11 cellular contexts compared by ENCODE assay signal in genomic region chr3:49362579-49362978, GRCh38. TPM values are rescaled to one million over a fixed set of nuclear protein-coding genes. Genes with fewer than 3 reads are reported as not detected.
DNase-seq lines count a peak whose midpoint lies in the region; ATAC-seq and TF ChIP-seq lines count a peak whose summit lies in the region.
"Had no signal": no experiment of that assay in that cellular context is flagged by ENCODE, and none has a peak within 500 bp of the region (broad histone marks: within the 10 kb centered on the region; RNA-seq: fewer than 3 reads in every experiment).

No MANE protein-coding gene starts in this region.

- peaks cover 6 to 91% (median 81%) of the 10 kb centered on the region in 6 donors for H3K36me3 ChIP-seq in spleen

- CTCF ChIA-PET in activated CD4-positive, alpha-beta memory T cell treated with anti-CD3 and anti-CD28 coated beads for 36 hours (lab: Charles Lee) = interaction anchor here (1.1 kb wide), 2 partner anchors 22 to 191 kb away, joined by 3 to 5 read pairs; partner anchors contain the start of genes KLHDC8B and USP4

- no peak overlapping the region for H3K4me3 Mint-ChIP-seq in activated T-cell treated with anti-CD3 and anti-CD28 coated beads, Interleukin-2, amount 50 U/mL, for 72 hours
- no peak overlapping the region for H3K4me3 Mint-ChIP-seq in activated CD4-positive, alpha-beta memory T cell treated with anti-CD3 and anti-CD28 coated beads for 36 hours

- POLR2A ChIA-PET in activated CD4-positive, alpha-beta memory T cell treated with anti-CD3 and anti-CD28 coated beads for 36 hours (lab: Charles Lee) = no interaction called here

- no peak overlapping the region for H3K4me3 ChIP-seq in spleen
- H3K4me3 ChIP-seq: pancreas had no signal

- TF ChIP-seq CTCF in spleen (IDR thresholded peaks at IDR 0.05 in 8 of 11, conservative IDR thresholded peaks at IDR 0.05 in 3 of 11) = no peak

- peak overlapping the region in 2 of 8 donors; percentile 8 to 29 for H3K27ac ChIP-seq in spleen
- H3K27ac ChIP-seq: pancreas had no signal

- no peaks in the 10 kb centered on the region for H3K27me3 ChIP-seq in spleen (replicated peaks in 1 of 7)
- H3K27me3 ChIP-seq: pancreas had no signal

- no peak for ATAC-seq in activated T-cell treated with anti-CD3 and anti-CD28 coated beads, Interleukin-2, amount 50 U/mL, for 72 hours (replicated peaks in 1 of 2)
- no peak for ATAC-seq in HG02642 (IDR thresholded peaks at IDR 0.05; ENCODE audit: poor library complexity, unreplicated experiment)
- ATAC-seq: pancreas had no signal

- peak overlapping the region; percentile 76 for H3K27ac Mint-ChIP-seq in activated T-cell treated with anti-CD3 and anti-CD28 coated beads, Interleukin-2, amount 50 U/mL, for 72 hours
- H3K27ac Mint-ChIP-seq in activated CD4-positive, alpha-beta memory T cell treated with anti-CD3 and anti-CD28 coated beads for 36 hours = peak overlapping the region; percentile 62

- peaks cover 10 to 45% (median 20%) of the 10 kb centered on the region in 6 donors for H3K4me1 ChIP-seq in spleen

- H3K4me1 Mint-ChIP-seq in activated T-cell treated with anti-CD3 and anti-CD28 coated beads, Interleukin-2, amount 50 U/mL, for 72 hours (ENCODE audit: low read depth) = peaks cover 29% of the 10 kb centered on the region
- peaks cover 15% of the 10 kb centered on the region for H3K4me1 Mint-ChIP-seq in activated CD4-positive, alpha-beta memory T cell treated with anti-CD3 and anti-CD28 coated beads for 36 hours (ENCODE audit: low read depth)

- H3K9me3 Mint-ChIP-seq in activated T-cell treated with anti-CD3 and anti-CD28 coated beads, Interleukin-2, amount 50 U/mL, for 72 hours = no peaks in the 10 kb centered on the region
- H3K9me3 Mint-ChIP-seq in activated CD4-positive, alpha-beta memory T cell treated with anti-CD3 and anti-CD28 coated beads for 36 hours = no peaks in the 10 kb centered on the region

- H3K36me3 Mint-ChIP-seq in activated T-cell treated with anti-CD3 and anti-CD28 coated beads, Interleukin-2, amount 50 U/mL, for 72 hours (ENCODE audit: insufficient read depth in 2 of 2) = peaks cover 12 to 26% of the 10 kb centered on the region in 2 donors
- peaks cover 39% of the 10 kb centered on the region for H3K36me3 Mint-ChIP-seq in activated CD4-positive, alpha-beta memory T cell treated with anti-CD3 and anti-CD28 coated beads for 36 hours

- H3K9me3 ChIP-seq in spleen = no peaks in the 10 kb centered on the region
- H3K9me3 ChIP-seq: pancreas had no signal

- 49 to 78% (median 68%) methylated on average over 2 of the region's 2 CpGs for WGBS in spleen, 5 donors

- H3K27me3 Mint-ChIP-seq in activated T-cell treated with anti-CD3 and anti-CD28 coated beads, Interleukin-2, amount 50 U/mL, for 72 hours (ENCODE audit: low read depth) = no peaks in the 10 kb centered on the region
- H3K27me3 Mint-ChIP-seq in activated CD4-positive, alpha-beta memory T cell treated with anti-CD3 and anti-CD28 coated beads for 36 hours = no peaks in the 10 kb centered on the region

- no peak for TF ChIP-seq POLR2A in spleen (IDR thresholded peaks at IDR 0.05)

- no peak for DNase-seq in activated T-cell treated with anti-CD3 and anti-CD28 coated beads, Interleukin-2, amount 50 U/mL, for 72 hours
- no peak for DNase-seq in activated T-cell treated with anti-CD3 and anti-CD28 coated beads, Interleukin-2, amount 50 U/mL, for 1 hour
- no peak for DNase-seq in activated CD4-positive, alpha-beta memory T cell treated with anti-CD3 and anti-CD28 coated beads for 36 hours
- DNase-seq in fibroblast of gingiva (ENCODE audit: low read depth) (peak; percentile 56), spleen (peak; percentile 8), NCI-H146 treated with DMSO at 0.1 percent for 48 hours (lab: John Stamatoyannopoulos, UW; ENCODE audit: unreplicated experiment) (no peak), NCI-H2081 (lab: John Stamatoyannopoulos, UW) (no peak)
- DNase-seq: pancreas; stimulated activated CD4-positive, alpha-beta T cell treated with anti-CD3 and anti-CD28 coated beads, Interleukin-15, amount 100 ng/mL, for 24 hours; T1000 had no signal

- intact Hi-C loops in activated CD4-positive, alpha-beta memory T cell treated with anti-CD3 and anti-CD28 coated beads for 36 hours (cut with micrococcal nuclease) = no loop called here
- intact Hi-C loops in spleen (cut with DNase I; ENCODE audit: low total_unique reads) = no loop called here

RNA-seq across cellular contexts. Expression of gene GPX1, which starts 4.4 kb away (rescaled TPM):
- 100 to 1,000 TPM; 112 to 124 TPM for total RNA-seq in activated T-cell treated with anti-CD3 and anti-CD28 coated beads, Interleukin-2, amount 50 U/mL, for 72 hours
- 100 to 1,000 TPM; 176 to 177 TPM for total RNA-seq in activated CD4-positive, alpha-beta memory T cell treated with anti-CD3 and anti-CD28 coated beads for 36 hours
- 100 to 1,000 TPM; 252 to 415 (median 300) TPM for total RNA-seq in spleen
- 100 to 1,000 TPM; 360 to 652 (median 488) TPM for polyA plus RNA-seq in spleen

RNA-seq across cellular contexts. Expression of gene USP4, which starts 22.7 kb away (rescaled TPM):
- total RNA-seq in activated T-cell treated with anti-CD3 and anti-CD28 coated beads, Interleukin-2, amount 50 U/mL, for 72 hours = 10 to 100 TPM; 70.2 to 76.5 TPM
- total RNA-seq in activated CD4-positive, alpha-beta memory T cell treated with anti-CD3 and anti-CD28 coated beads for 36 hours = 10 to 100 TPM; 79.4 to 79.7 TPM
- 100 to 1,000 TPM in 2 of 7 donors, 10 to 100 TPM in 5; 48.9 to 107 (median 84.5) TPM for total RNA-seq in spleen
- polyA plus RNA-seq in spleen = 10 to 100 TPM; 28.1 to 52.2 (median 33.4) TPM

RNA-seq across cellular contexts. Expression of gene RHOA, which starts 49.2 kb away (rescaled TPM):
- 100 to 1,000 TPM; 458 to 468 TPM for total RNA-seq in activated T-cell treated with anti-CD3 and anti-CD28 coated beads, Interleukin-2, amount 50 U/mL, for 72 hours
- 100 to 1,000 TPM; 497 to 514 TPM for total RNA-seq in activated CD4-positive, alpha-beta memory T cell treated with anti-CD3 and anti-CD28 coated beads for 36 hours
- 100 to 1,000 TPM; 452 to 693 (median 522) TPM for total RNA-seq in spleen
- 100 to 1,000 TPM; 226 to 346 (median 297) TPM for polyA plus RNA-seq in spleen

RNA-seq across cellular contexts. Expression of gene TCTA, which starts 49.6 kb away (rescaled TPM):
- total RNA-seq in activated T-cell treated with anti-CD3 and anti-CD28 coated beads, Interleukin-2, amount 50 U/mL, for 72 hours = 10 to 100 TPM; 22.0 to 23.4 TPM
- total RNA-seq in activated CD4-positive, alpha-beta memory T cell treated with anti-CD3 and anti-CD28 coated beads for 36 hours = 10 to 100 TPM in 1 of 2 experiments, 1 to 10 TPM in 1; 9.5 to 10.9 TPM
- 10 to 100 TPM; 22.1 to 39.4 (median 28.6) TPM for total RNA-seq in spleen
- polyA plus RNA-seq in spleen = 10 to 100 TPM; 18.2 to 27.4 (median 25.4) TPM

RNA-seq across cellular contexts. Expression of gene AMT, which starts 59.7 kb away (rescaled TPM):
- total RNA-seq in activated T-cell treated with anti-CD3 and anti-CD28 coated beads, Interleukin-2, amount 50 U/mL, for 72 hours = 1 to 10 TPM; 7.4 to 7.5 TPM
- 1 to 10 TPM; 2.4 to 2.6 TPM for total RNA-seq in activated CD4-positive, alpha-beta memory T cell treated with anti-CD3 and anti-CD28 coated beads for 36 hours
- total RNA-seq in spleen = 10 to 100 TPM in 3 of 7 donors, 1 to 10 TPM in 4; 4.2 to 15.5 (median 7.0) TPM
- polyA plus RNA-seq in spleen = 10 to 100 TPM; 13.0 to 35.0 (median 32.9) TPM

Comparison
In these comparisons a context has a peak if more than half of its experiments do, and no peak if none do; other contexts are left out.
1. DNase-seq: peak in fibroblast of gingiva (single experiment) and spleen (single experiment); none in activated T-cell treated with anti-CD3 and anti-CD28 coated beads, Interleukin-2, amount 50 U/mL, for 72 hours (0 of 2), activated T-cell treated with anti-CD3 and anti-CD28 coated beads, Interleukin-2, amount 50 U/mL, for 1 hour (single experiment), activated CD4-positive, alpha-beta memory T cell treated with anti-CD3 and anti-CD28 coated beads for 36 hours (single experiment), NCI-H146 treated with DMSO at 0.1 percent for 48 hours (single experiment) and NCI-H2081 (0 of 2).